ENCODE assay signal across 8 cellular contexts in genomic region chr18:55322176-55322735, GRCh38.
DNase-seq lines count a peak whose midpoint lies in the region; ATAC-seq and TF ChIP-seq lines count a peak whose summit lies in the region.

No MANE protein-coding gene starts in this region.

- H3K36me3 Mint-ChIP-seq in stimulated activated naive CD8-positive, alpha-beta T cell treated with anti-CD3 and anti-CD28 coated beads, Interleukin-15, Interleukin-2, amounts not matched to agents 100 ng/mL and 50 ng/mL, for 24 hours (ENCODE audit: low read depth), result no peaks in the 10 kb centered on the region

- H3K27ac Mint-ChIP-seq in stimulated activated naive CD8-positive, alpha-beta T cell treated with anti-CD3 and anti-CD28 coated beads, Interleukin-15, Interleukin-2, amounts not matched to agents 100 ng/mL and 50 ng/mL, for 24 hours, result peak overlapping the region; percentile 52

- H3K4me3 Mint-ChIP-seq in stimulated activated naive CD8-positive, alpha-beta T cell treated with anti-CD3 and anti-CD28 coated beads, Interleukin-15, Interleukin-2, amounts not matched to agents 100 ng/mL and 50 ng/mL, for 24 hours, result peak overlapping the region; percentile 85

- H3K4me3 ChIP-seq in GM06990 (replicated peaks; ENCODE audit: low read depth, low read length) (peak overlapping the region; percentile 91), duodenal mucosa (ENCODE audit: low read depth in 1 of 2, low read length in 2 of 2) (peak overlapping the region; percentile 61 to 73)

- H3K27me3 ChIP-seq in GM06990 (replicated peaks; ENCODE audit: control insufficient read depth, insufficient read depth, low read length) (no peaks in the 10 kb centered on the region), duodenal mucosa (ENCODE audit: control insufficient read depth in 1 of 2, insufficient read depth in 2 of 2, low read length in 2 of 2) (peaks cover 0 to 6% of the 10 kb centered on the region in 2 donors)

- peak; percentile 20 for TF ChIP-seq CTCF in GM06990 (IDR thresholded peaks at IDR 0.05; ENCODE audit: insufficient read depth, low read length, poor library complexity, severe bottlenecking)

- H3K9ac ChIP-seq in duodenal mucosa (ENCODE audit: low read depth in 1 of 2, low read length in 2 of 2), result peak overlapping the region; percentile 1 to 53

- DNase-seq in GM06990 (ENCODE audit: extremely low read depth, insufficient read length) (peak; percentile 90), HuH-7.5 (ENCODE audit: low spot score) (peak; percentile 12), RPMI7951 (ENCODE audit: low read depth) (peak; percentile 96), left lobe of liver (ENCODE audit: low spot score) (peak; percentile 52)
- no peak for DNase-seq in stimulated activated CD4-positive, alpha-beta T cell treated with anti-CD3 and anti-CD28 coated beads, Interleukin-2, amount 100 ng/mL, for 48 hours

- peaks cover 19% of the 10 kb centered on the region for H3K4me1 Mint-ChIP-seq in stimulated activated naive CD8-positive, alpha-beta T cell treated with anti-CD3 and anti-CD28 coated beads, Interleukin-15, Interleukin-2, amounts not matched to agents 100 ng/mL and 50 ng/mL, for 24 hours (ENCODE audit: low read depth)

- no peaks in the 10 kb centered on the region for H3K9me3 Mint-ChIP-seq in stimulated activated naive CD8-positive, alpha-beta T cell treated with anti-CD3 and anti-CD28 coated beads, Interleukin-15, Interleukin-2, amounts not matched to agents 100 ng/mL and 50 ng/mL, for 24 hours

- peak; percentile 69 for ATAC-seq in GM21619 (IDR thresholded peaks at IDR 0.05; ENCODE audit: unreplicated experiment)
- peak; percentile 76 for ATAC-seq in left lobe of liver

- H3K27me3 Mint-ChIP-seq in stimulated activated naive CD8-positive, alpha-beta T cell treated with anti-CD3 and anti-CD28 coated beads, Interleukin-15, Interleukin-2, amounts not matched to agents 100 ng/mL and 50 ng/mL, for 24 hours, result peaks cover 48% of the 10 kb centered on the region

- H3K9me3 ChIP-seq in duodenal mucosa (ENCODE audit: control insufficient read depth in 1 of 2, low read length in 2 of 2), result no peaks in the 10 kb centered on the region

- peak overlapping the region; percentile 68 for H3K27ac ChIP-seq in duodenal mucosa (ENCODE audit: low read depth, low read length)

- H3K36me3 ChIP-seq in GM06990 (ENCODE audit: control insufficient read depth, insufficient read depth, low read length) (no peaks in the 10 kb centered on the region), duodenal mucosa (ENCODE audit: control insufficient read depth in 1 of 2, insufficient read depth in 2 of 2, low read length in 2 of 2) (no peaks in the 10 kb centered on the region)

- peaks cover 0 to 3% of the 10 kb centered on the region in 2 donors for H3K4me1 ChIP-seq in duodenal mucosa (ENCODE audit: control insufficient read depth in 1 of 2, insufficient read depth in 2 of 2, low read length in 2 of 2)

Comparison
In these comparisons a context has a peak if more than half of its experiments do, and no peak if none do; other contexts are left out.
1. DNase-seq: peak in GM06990 (single experiment), HuH-7.5 (single experiment), RPMI7951 (single experiment) and left lobe of liver (single experiment); none in stimulated activated CD4-positive, alpha-beta T cell treated with anti-CD3 and anti-CD28 coated beads, Interleukin-2, amount 100 ng/mL, for 48 hours (0 of 2).